8 cellular contexts compared by ENCODE assay signal in genomic region chr7:111407258-111407657, GRCh38.
"Had no signal": no experiment of that assay in that cellular context is flagged by ENCODE, and none has a peak within 500 bp of the region (broad histone marks: within the 10 kb centered on the region; RNA-seq: fewer than 3 reads in every experiment).

No MANE protein-coding gene starts in this region.

- FAIRE-seq: HepG2, HTR-8/SVneo had no signal

- ATAC-seq: HepG2 had no signal

- H3K27ac Mint-ChIP-seq: IgD-negative memory B cell had no signal

- H3K27me3 Mint-ChIP-seq: IgD-negative memory B cell had no signal

- H3K4me3 Mint-ChIP-seq: IgD-negative memory B cell had no signal

- H3K4me1 Mint-ChIP-seq: IgD-negative memory B cell had no signal

- H3K27ac ChIP-seq: HL-60, KMS-11 had no signal

- DNase-seq: IMR-90, KBM-7, KG1 had no signal

- H3K9ac ChIP-seq: KMS-11 had no signal
